ENCODE assay signal across 8 cellular contexts in the genomic region with DNA sequence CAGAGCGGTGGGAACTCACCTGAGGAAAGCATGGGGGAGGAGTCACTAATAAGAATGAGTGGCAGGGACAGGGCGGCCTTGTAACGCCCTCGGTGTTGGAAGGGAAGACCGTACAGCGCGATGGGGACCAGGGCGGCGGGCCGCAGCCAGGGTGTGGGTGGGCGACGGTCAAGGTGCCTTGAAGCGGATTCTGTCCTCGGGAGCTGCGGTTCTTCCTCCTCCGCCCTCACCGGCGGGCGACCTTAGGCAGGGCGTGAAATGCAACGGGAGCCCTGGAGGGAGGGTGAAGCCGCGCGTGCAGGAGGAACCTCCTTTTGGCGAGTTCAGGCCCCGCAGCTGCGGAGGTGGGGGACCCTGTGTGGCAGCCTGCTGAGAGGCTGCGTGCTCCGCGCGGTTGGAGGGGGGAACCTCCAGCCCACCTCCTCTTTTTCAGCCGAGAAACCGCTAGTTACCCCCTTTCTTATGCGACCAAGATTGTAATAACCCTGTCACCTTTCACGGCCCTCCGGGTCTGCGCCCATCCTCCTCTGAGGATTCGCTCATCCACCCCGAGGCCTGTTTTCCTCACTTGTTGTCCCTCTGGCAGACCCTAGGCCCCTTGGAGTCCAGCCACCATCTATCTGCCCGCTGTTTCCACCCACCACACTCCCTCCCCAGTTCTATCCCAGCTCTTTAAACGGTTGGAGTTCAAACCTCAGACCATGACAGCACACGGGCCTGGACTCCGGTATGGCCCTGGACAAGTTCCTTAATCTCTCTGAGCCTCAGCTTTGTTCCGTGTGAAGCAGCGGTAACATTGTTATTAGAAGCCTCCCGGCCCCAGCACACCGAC. TPM values are rescaled to one million over a fixed set of nuclear protein-coding genes. Genes with fewer than 3 reads are reported as not detected.
DNase-seq lines count a peak whose midpoint lies in the region; ATAC-seq lines count a peak whose summit lies in the region.

No MANE protein-coding gene starts in this region.

- peak overlapping the region; percentile 88 to 97 for H3K4me3 ChIP-seq in CD4-positive, alpha-beta memory T cell (ENCODE audit: low read length in 2 of 2)
- peak overlapping the region; percentile 81 for H3K4me3 ChIP-seq in iPS-15b (ENCODE audit: low read depth, low read length)
- peak overlapping the region; percentile 32 to 66 (median 47) for H3K4me3 ChIP-seq in skin epidermis

- H3K9ac ChIP-seq in iPS-15b (ENCODE audit: low read depth, low read length): peak overlapping the region; percentile 88

- peaks cover 12% of the 10 kb centered on the region for H3K4me1 ChIP-seq in CD4-positive, alpha-beta memory T cell (ENCODE audit: insufficient read depth, low read length)
- H3K4me1 ChIP-seq in iPS-15b (ENCODE audit: control insufficient read depth, insufficient read depth, low read length): peaks cover 16% of the 10 kb centered on the region

- peak overlapping the region; percentile 87 for H3K27ac ChIP-seq in CD4-positive, alpha-beta memory T cell (ENCODE audit: low read depth, low read length)
- H3K27ac ChIP-seq in angular gyrus (ENCODE audit: low read depth, low read length) (peak overlapping the region; percentile 93), skin epidermis (peak overlapping the region in 20 of 21 experiments; percentile 42 to 95 (median 86))

- H3K27me3 ChIP-seq in CD4-positive, alpha-beta memory T cell (ENCODE audit: insufficient read depth, low read length): no peaks in the 10 kb centered on the region
- no peaks in the 10 kb centered on the region for H3K27me3 ChIP-seq in iPS-15b (ENCODE audit: control insufficient read depth, insufficient read depth, low read length)

- peak overlapping the region; percentile 99 to 100 (median 99) for H3K27ac Mint-ChIP-seq in CD4-positive, alpha-beta memory T cell

- DNase-seq in CD4-positive, alpha-beta memory T cell: peak in 2 of 5 donors; percentile 69 to 81
- DNase-seq in GM19238 (ENCODE audit: insufficient read length, low spot score) (peak; percentile 51), NCI-H526 treated with DMSO at 0.1 percent for 48 hours (lab: John Stamatoyannopoulos, UW) (peak; percentile 78), midbrain (lab: John Stamatoyannopoulos, UW) (no peak)

- peaks cover 0 to 6% of the 10 kb centered on the region in 2 donors for H3K36me3 Mint-ChIP-seq in CD4-positive, alpha-beta memory T cell

- POLR2A ChIA-PET in CD4-positive, alpha-beta memory T cell (lab: Charles Lee; ENCODE audit: partially characterized antibody): interaction anchor here (1.0 to 2.5 kb wide), 7 partner anchors 9 to 611 kb away, joined by 3 to 8 read pairs (median 4); a partner anchor contains a TSS

- intact Hi-C loops in CD4-positive, alpha-beta memory T cell (cut with micrococcal nuclease): loop anchor here (1.0 kb wide), 1 partner anchor 38 kb away; a partner anchor contains a TSS

- H3K36me3 ChIP-seq in CD4-positive, alpha-beta memory T cell (ENCODE audit: insufficient read depth, low read length): no peaks in the 10 kb centered on the region
- no peaks in the 10 kb centered on the region for H3K36me3 ChIP-seq in iPS-15b (ENCODE audit: control insufficient read depth, insufficient read depth, low read length)

- H3K9me3 Mint-ChIP-seq in CD4-positive, alpha-beta memory T cell: no peaks in the 10 kb centered on the region

- no peaks in the 10 kb centered on the region for H3K27me3 Mint-ChIP-seq in CD4-positive, alpha-beta memory T cell

- no peaks in the 10 kb centered on the region for H3K9me3 ChIP-seq in CD4-positive, alpha-beta memory T cell (ENCODE audit: control insufficient read depth in 1 of 2, low read length in 2 of 2)
- no peaks in the 10 kb centered on the region for H3K9me3 ChIP-seq in iPS-15b (ENCODE audit: control insufficient read depth, insufficient read depth, low read length)

- H3K4me1 Mint-ChIP-seq in CD4-positive, alpha-beta memory T cell: peaks cover 13 to 26% (median 19%) of the 10 kb centered on the region in 4 donors

- CTCF ChIA-PET in CD4-positive, alpha-beta memory T cell (lab: Charles Lee; ENCODE audit: partially characterized antibody): interaction anchor here (1.1 kb wide), 1 partner anchor 15 kb away, joined by 5 read pairs; no protein-coding TSS in a partner anchor

- ATAC-seq in HG03159 (IDR thresholded peaks at IDR 0.05; ENCODE audit: unreplicated experiment): peak; percentile 63

- H3K4me3 Mint-ChIP-seq in CD4-positive, alpha-beta memory T cell: peak overlapping the region; percentile 97 to 100 (median 98)

RNA-seq across cellular contexts. Expression of a gene that starts 0.8 kb away (rescaled TPM):
- 1 to 10 TPM in 1 of 2 experiments, not detected in 1; 4.3 TPM for total RNA-seq in CD4-positive, alpha-beta memory T cell
- 1 to 10 TPM in 1 of 2 donors, not detected in 1; 7.0 TPM for polyA plus RNA-seq in CD4-positive, alpha-beta memory T cell

RNA-seq across cellular contexts. Expression of a gene that starts 38.4 kb away (rescaled TPM):
- total RNA-seq in CD4-positive, alpha-beta memory T cell: 10 to 100 TPM; 32.3 to 35.7 TPM
- polyA plus RNA-seq in CD4-positive, alpha-beta memory T cell: 10 to 100 TPM; 37.2 to 40.1 TPM

RNA-seq across cellular contexts. Expression of a gene that starts 50.5 kb away (rescaled TPM):
- total RNA-seq in CD4-positive, alpha-beta memory T cell: not detected
- polyA plus RNA-seq in CD4-positive, alpha-beta memory T cell: not detected
